1 cellular context compared by ENCODE assay signal in the genomic region with DNA sequence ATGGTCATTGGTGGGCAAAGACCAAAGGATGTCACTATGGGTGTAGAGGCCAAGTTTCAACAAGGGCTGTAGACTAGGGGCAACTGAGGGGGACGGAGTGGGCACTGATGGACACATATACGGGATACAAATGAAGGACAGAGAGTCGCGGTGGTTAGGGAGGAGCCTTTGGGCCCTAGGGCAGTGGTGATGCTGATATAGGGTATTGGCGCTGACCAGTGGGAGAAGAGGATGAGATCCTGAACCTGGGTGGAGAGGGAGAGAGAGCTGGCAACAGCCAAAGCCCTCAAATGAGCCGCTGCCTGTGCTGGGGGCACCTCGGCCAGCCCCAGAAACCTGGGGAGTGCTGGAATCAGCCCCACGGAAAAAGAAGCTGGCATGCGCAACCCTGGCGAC.
TF ChIP-seq lines count a peak whose summit lies in the region.

No MANE protein-coding gene starts in this region.

TF ChIP-seq in HepG2, 621 proteins besides CTCF, POLR2A, EP300 and RAD21 (continues in another document):
- TF ChIP-seq, protein P1, sequence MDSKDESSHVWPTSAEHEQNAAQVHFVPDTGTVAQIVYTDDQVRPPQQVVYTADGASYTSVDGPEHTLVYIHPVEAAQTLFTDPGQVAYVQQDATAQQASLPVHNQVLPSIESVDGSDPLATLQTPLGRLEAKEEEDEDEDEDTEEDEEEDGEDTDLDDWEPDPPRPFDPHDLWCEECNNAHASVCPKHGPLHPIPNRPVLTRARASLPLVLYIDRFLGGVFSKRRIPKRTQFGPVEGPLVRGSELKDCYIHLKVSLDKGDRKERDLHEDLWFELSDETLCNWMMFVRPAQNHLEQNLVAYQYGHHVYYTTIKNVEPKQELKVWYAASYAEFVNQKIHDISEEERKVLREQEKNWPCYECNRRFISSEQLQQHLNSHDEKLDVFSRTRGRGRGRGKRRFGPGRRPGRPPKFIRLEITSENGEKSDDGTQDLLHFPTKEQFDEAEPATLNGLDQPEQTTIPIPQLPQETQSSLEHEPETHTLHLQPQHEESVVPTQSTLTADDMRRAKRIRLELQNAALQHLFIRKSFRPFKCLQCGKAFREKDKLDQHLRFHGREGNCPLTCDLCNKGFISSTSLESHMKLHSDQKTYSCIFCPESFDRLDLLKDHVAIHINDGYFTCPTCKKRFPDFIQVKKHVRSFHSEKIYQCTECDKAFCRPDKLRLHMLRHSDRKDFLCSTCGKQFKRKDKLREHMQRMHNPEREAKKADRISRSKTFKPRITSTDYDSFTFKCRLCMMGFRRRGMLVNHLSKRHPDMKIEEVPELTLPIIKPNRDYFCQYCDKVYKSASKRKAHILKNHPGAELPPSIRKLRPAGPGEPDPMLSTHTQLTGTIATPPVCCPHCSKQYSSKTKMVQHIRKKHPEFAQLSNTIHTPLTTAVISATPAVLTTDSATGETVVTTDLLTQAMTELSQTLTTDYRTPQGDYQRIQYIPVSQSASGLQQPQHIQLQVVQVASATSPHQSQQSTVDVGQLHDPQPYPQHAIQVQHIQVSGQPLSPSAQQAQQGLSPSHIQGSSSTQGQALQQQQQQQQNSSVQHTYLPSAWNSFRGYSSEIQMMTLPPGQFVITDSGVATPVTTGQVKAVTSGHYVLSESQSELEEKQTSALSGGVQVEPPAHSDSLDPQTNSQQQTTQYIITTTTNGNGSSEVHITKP (CRISPR knock-in tag; IDR thresholded peaks at IDR 0.05; ENCODE audit: low read depth), result no peak
- TF ChIP-seq, protein P2, sequence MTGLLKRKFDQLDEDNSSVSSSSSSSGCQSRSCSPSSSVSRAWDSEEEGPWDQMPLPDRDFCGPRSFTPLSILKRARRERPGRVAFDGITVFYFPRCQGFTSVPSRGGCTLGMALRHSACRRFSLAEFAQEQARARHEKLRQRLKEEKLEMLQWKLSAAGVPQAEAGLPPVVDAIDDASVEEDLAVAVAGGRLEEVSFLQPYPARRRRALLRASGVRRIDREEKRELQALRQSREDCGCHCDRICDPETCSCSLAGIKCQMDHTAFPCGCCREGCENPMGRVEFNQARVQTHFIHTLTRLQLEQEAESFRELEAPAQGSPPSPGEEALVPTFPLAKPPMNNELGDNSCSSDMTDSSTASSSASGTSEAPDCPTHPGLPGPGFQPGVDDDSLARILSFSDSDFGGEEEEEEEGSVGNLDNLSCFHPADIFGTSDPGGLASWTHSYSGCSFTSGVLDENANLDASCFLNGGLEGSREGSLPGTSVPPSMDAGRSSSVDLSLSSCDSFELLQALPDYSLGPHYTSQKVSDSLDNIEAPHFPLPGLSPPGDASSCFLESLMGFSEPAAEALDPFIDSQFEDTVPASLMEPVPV (CRISPR knock-in tag; IDR thresholded peaks at IDR 0.05), result 0 out of 2 replicates have a peak, but pooled peaks have one; percentile 42
- TF ChIP-seq ZBTB7B (CRISPR knock-in tag; IDR thresholded peaks at IDR 0.05) (no peak), FOXM1 (CRISPR knock-in tag; IDR thresholded peaks at IDR 0.05) (no peak), IRX3 (CRISPR knock-in tag; IDR thresholded peaks at IDR 0.05; ENCODE audit: borderline replicate concordance, low read depth) (peak; percentile 34; the same call in 1 of the 2 replicates), ZNF337 (CRISPR knock-in tag; IDR thresholded peaks at IDR 0.05; ENCODE audit: borderline replicate concordance, low read depth) (no peak), SOX13 (IDR thresholded peaks at IDR 0.05) (no peak), SOX13 (CRISPR knock-in tag; conservative IDR thresholded peaks at IDR 0.05 in 1 of 2, IDR thresholded peaks at IDR 0.05 in 1 of 2) (no peak), MED1 (CRISPR knock-in tag; IDR thresholded peaks at IDR 0.05) (no peak), ZNF567 (CRISPR knock-in tag; IDR thresholded peaks at IDR 0.05; ENCODE audit: borderline replicate concordance) (no peak), ZNF558 (CRISPR knock-in tag; IDR thresholded peaks at IDR 0.05; ENCODE audit: borderline replicate concordance) (no peak), ZBTB1 (CRISPR knock-in tag; IDR thresholded peaks at IDR 0.05; ENCODE audit: borderline replicate concordance) (no peak), KLF9 (CRISPR knock-in tag; IDR thresholded peaks at IDR 0.05; ENCODE audit: low read depth) (no peak), JARID2 (CRISPR knock-in tag; IDR thresholded peaks at IDR 0.05; ENCODE audit: insufficient replicate concordance) (no peak), ZNF546 (CRISPR knock-in tag; conservative IDR thresholded peaks at IDR 0.05) (no peak), ZMYM3 (CRISPR knock-in tag; IDR thresholded peaks at IDR 0.05) (no peak)
- TF ChIP-seq, protein P3, sequence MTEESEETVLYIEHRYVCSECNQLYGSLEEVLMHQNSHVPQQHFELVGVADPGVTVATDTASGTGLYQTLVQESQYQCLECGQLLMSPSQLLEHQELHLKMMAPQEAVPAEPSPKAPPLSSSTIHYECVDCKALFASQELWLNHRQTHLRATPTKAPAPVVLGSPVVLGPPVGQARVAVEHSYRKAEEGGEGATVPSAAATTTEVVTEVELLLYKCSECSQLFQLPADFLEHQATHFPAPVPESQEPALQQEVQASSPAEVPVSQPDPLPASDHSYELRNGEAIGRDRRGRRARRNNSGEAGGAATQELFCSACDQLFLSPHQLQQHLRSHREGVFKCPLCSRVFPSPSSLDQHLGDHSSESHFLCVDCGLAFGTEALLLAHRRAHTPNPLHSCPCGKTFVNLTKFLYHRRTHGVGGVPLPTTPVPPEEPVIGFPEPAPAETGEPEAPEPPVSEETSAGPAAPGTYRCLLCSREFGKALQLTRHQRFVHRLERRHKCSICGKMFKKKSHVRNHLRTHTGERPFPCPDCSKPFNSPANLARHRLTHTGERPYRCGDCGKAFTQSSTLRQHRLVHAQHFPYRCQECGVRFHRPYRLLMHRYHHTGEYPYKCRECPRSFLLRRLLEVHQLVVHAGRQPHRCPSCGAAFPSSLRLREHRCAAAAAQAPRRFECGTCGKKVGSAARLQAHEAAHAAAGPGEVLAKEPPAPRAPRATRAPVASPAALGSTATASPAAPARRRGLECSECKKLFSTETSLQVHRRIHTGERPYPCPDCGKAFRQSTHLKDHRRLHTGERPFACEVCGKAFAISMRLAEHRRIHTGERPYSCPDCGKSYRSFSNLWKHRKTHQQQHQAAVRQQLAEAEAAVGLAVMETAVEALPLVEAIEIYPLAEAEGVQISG (CRISPR knock-in tag; IDR thresholded peaks at IDR 0.05), result no peak
- TF ChIP-seq, protein P4, sequence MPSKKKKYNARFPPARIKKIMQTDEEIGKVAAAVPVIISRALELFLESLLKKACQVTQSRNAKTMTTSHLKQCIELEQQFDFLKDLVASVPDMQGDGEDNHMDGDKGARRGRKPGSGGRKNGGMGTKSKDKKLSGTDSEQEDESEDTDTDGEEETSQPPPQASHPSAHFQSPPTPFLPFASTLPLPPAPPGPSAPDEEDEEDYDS (CRISPR knock-in tag; IDR thresholded peaks at IDR 0.05), result no peak
- TF ChIP-seq, protein P5, sequence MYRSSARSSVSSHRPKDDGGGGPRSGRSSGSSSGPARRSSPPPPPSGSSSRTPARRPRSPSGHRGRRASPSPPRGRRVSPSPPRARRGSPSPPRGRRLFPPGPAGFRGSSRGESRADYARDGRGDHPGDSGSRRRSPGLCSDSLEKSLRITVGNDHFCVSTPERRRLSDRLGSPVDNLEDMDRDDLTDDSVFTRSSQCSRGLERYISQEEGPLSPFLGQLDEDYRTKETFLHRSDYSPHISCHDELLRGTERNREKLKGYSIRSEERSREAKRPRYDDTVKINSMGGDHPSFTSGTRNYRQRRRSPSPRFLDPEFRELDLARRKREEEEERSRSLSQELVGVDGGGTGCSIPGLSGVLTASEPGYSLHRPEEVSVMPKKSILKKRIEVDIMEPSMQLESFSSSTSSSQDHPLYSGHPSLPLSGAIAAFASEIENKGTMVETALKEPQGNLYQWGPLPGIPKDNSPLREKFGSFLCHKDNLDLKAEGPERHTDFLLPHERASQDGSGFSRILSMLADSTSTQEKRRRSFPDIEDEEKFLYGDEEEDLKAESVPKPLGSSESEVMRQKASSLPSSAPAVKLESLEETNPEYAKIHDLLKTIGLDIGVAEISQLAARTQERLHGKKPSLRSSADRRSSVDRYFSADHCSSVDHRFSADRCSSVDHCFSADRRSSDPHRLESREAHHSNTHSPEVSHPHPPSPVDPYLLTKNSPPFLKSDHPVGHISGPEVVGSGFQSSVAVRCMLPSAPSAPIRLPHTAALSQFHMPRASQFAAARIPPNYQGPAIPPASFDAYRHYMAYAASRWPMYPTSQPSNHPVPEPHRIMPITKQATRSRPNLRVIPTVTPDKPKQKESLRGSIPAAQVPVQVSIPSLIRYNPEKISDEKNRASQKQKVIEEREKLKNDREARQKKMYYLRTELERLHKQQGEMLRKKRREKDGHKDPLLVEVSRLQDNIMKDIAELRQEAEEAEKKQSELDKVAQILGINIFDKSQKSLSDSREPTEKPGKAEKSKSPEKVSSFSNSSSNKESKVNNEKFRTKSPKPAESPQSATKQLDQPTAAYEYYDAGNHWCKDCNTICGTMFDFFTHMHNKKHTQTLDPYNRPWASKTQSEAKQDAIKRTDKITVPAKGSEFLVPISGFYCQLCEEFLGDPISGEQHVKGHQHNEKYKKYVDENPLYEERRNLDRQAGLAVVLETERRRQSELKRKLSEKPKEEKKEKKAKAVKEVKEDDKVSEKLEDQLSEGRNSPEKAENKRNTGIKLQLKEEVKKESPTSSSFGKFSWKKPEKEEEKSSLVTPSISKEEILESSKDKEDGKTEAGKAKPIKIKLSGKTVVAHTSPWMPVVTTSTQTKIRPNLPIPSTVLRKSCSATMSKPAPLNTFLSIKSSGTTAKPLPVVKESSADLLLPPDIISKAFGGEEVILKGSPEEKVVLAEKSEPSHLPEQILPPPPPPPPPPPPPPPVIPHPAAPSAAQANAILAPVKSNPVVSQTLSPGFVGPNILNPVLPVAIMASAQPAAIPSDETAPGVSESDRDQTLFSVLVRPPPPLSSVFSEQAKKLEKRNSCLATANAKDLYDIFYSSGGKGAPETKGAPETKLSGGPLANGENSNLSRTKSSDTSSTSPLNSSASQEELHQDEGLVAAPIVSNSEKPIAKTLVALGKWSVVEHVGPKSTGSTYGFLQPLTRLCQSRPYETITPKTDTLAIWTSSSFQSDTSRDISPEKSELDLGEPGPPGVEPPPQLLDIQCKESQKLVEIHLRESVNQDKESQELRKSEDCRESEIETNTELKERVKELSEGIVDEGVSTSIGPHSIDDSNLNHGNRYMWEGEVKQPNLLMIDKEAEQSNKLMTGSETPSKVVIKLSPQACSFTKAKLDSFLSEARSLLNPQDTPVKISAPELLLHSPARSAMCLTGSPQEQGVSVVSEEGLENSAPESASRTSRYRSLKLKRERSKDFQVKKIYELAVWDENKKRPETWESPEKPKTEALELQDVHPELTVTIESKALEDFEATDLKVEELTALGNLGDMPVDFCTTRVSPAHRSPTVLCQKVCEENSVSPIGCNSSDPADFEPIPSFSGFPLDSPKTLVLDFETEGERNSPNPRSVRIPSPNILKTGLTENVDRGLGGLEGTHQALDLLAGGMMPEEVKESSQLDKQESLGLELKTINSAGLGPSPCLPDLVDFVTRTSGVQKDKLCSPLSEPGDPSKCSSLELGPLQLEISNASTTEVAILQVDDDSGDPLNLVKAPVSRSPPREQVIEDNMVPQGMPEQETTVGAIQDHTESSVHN (CRISPR knock-in tag; IDR thresholded peaks at IDR 0.05), result no peak
- TF ChIP-seq, protein P6, sequence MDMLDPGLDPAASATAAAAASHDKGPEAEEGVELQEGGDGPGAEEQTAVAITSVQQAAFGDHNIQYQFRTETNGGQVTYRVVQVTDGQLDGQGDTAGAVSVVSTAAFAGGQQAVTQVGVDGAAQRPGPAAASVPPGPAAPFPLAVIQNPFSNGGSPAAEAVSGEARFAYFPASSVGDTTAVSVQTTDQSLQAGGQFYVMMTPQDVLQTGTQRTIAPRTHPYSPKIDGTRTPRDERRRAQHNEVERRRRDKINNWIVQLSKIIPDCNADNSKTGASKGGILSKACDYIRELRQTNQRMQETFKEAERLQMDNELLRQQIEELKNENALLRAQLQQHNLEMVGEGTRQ (IDR thresholded peaks at IDR 0.05; ENCODE audit: low read depth, low read length), result no peak
- TF ChIP-seq, protein P6 (CRISPR knock-in tag; IDR thresholded peaks at IDR 0.05; ENCODE audit: borderline replicate concordance), result no peak
- TF ChIP-seq, protein P7, sequence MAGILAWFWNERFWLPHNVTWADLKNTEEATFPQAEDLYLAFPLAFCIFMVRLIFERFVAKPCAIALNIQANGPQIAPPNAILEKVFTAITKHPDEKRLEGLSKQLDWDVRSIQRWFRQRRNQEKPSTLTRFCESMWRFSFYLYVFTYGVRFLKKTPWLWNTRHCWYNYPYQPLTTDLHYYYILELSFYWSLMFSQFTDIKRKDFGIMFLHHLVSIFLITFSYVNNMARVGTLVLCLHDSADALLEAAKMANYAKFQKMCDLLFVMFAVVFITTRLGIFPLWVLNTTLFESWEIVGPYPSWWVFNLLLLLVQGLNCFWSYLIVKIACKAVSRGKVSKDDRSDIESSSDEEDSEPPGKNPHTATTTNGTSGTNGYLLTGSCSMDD (CRISPR knock-in tag; IDR thresholded peaks at IDR 0.05), result no peak
- TF ChIP-seq, protein P8, sequence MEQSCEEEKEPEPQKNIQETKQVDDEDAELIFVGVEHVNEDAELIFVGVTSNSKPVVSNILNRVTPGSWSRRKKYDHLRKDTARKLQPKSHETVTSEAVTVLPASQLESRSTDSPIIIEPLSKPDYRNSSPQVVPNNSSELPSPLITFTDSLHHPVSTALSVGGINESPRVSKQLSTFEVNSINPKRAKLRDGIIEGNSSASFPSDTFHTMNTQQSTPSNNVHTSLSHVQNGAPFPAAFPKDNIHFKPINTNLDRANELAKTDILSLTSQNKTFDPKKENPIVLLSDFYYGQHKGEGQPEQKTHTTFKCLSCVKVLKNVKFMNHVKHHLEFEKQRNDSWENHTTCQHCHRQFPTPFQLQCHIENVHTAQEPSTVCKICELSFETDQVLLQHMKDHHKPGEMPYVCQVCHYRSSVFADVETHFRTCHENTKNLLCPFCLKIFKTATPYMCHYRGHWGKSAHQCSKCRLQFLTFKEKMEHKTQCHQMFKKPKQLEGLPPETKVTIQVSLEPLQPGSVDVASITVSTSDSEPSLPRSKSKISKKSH (CRISPR knock-in tag; IDR thresholded peaks at IDR 0.05; ENCODE audit: borderline replicate concordance), result 0 out of 2 replicates have a peak, but pooled peaks have one; percentile 7
- TF ChIP-seq, protein P9, sequence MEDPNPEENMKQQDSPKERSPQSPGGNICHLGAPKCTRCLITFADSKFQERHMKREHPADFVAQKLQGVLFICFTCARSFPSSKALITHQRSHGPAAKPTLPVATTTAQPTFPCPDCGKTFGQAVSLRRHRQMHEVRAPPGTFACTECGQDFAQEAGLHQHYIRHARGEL (CRISPR knock-in tag; IDR thresholded peaks at IDR 0.05), result no peak
- TF ChIP-seq, protein P10, sequence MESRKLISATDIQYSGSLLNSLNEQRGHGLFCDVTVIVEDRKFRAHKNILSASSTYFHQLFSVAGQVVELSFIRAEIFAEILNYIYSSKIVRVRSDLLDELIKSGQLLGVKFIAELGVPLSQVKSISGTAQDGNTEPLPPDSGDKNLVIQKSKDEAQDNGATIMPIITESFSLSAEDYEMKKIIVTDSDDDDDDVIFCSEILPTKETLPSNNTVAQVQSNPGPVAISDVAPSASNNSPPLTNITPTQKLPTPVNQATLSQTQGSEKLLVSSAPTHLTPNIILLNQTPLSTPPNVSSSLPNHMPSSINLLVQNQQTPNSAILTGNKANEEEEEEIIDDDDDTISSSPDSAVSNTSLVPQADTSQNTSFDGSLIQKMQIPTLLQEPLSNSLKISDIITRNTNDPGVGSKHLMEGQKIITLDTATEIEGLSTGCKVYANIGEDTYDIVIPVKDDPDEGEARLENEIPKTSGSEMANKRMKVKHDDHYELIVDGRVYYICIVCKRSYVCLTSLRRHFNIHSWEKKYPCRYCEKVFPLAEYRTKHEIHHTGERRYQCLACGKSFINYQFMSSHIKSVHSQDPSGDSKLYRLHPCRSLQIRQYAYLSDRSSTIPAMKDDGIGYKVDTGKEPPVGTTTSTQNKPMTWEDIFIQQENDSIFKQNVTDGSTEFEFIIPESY (CRISPR knock-in tag; IDR thresholded peaks at IDR 0.05), result no peak
